In the genomic region with DNA sequence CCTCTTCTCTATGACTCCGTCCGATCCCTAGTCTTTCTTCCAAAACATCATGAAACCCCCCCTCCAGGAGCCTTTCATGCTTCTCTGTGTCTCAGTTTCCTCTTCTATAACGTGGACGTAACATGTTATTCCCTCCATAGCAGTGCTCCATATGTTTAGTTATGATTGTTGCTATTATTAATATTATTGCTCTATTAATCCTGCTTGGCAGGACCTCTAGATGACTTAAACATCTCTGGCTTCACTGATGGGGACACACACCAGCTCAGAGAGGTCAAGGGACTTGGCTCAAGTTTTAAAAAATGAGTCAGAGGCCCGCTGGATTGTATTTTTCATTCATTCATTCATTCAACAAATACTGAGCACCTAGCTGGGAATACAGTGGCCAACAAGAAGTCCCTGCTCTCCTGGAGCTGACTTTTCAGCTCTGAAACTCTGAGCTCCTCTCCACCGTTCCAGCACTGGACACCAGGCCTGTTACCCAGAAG, we compare ENCODE assay signal across 1 cellular context.
TF ChIP-seq lines count a peak whose summit lies in the region.

No MANE protein-coding gene starts in this region.

TF ChIP-seq in GM12878, 131 proteins besides CTCF, POLR2A, EP300 and RAD21:
- TF ChIP-seq TCF3 (IDR thresholded peaks at IDR 0.05; ENCODE audit: borderline replicate concordance, insufficient read depth, low read depth, low read length) (no peak), TBL1XR1 (IDR thresholded peaks at IDR 0.05; ENCODE audit: low read depth, low read length) (0 out of 2 replicates have a peak, but pooled peaks have one; percentile 37), CREB1 (IDR thresholded peaks at IDR 0.05; ENCODE audit: low read depth) (no peak), CBX3 (IDR thresholded peaks at IDR 0.05; ENCODE audit: borderline replicate concordance, low read depth) (no peak)
- TF ChIP-seq, protein P1, sequence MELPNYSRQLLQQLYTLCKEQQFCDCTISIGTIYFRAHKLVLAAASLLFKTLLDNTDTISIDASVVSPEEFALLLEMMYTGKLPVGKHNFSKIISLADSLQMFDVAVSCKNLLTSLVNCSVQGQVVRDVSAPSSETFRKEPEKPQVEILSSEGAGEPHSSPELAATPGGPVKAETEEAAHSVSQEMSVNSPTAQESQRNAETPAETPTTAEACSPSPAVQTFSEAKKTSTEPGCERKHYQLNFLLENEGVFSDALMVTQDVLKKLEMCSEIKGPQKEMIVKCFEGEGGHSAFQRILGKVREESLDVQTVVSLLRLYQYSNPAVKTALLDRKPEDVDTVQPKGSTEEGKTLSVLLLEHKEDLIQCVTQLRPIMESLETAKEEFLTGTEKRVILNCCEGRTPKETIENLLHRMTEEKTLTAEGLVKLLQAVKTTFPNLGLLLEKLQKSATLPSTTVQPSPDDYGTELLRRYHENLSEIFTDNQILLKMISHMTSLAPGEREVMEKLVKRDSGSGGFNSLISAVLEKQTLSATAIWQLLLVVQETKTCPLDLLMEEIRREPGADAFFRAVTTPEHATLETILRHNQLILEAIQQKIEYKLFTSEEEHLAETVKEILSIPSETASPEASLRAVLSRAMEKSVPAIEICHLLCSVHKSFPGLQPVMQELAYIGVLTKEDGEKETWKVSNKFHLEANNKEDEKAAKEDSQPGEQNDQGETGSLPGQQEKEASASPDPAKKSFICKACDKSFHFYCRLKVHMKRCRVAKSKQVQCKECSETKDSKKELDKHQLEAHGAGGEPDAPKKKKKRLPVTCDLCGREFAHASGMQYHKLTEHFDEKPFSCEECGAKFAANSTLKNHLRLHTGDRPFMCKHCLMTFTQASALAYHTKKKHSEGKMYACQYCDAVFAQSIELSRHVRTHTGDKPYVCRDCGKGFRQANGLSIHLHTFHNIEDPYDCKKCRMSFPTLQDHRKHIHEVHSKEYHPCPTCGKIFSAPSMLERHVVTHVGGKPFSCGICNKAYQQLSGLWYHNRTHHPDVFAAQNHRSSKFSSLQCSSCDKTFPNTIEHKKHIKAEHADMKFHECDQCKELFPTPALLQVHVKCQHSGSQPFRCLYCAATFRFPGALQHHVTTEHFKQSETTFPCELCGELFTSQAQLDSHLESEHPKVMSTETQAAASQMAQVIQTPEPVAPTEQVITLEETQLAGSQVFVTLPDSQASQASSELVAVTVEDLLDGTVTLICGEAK (IDR thresholded peaks at IDR 0.05; ENCODE audit: borderline replicate concordance), result peak; percentile 36; the same call in 1 of the 2 replicates
TF ChIP-seq in GM12878: peak in this region for 2.
